19 cellular contexts compared by ENCODE assay signal in genomic region chr1:239675735-239676134, GRCh38.
"Had no signal": no experiment of that assay in that cellular context is flagged by ENCODE, and none has a peak within 500 bp of the region (broad histone marks: within the 10 kb centered on the region; RNA-seq: fewer than 3 reads in every experiment).

No MANE protein-coding gene starts in this region.

- H3K4me1 ChIP-seq: colonic mucosa, foreskin keratinocyte, heart left ventricle, left lung, lower lobe of right lung had no signal

- H3K79me2 ChIP-seq: hepatocyte had no signal

- H2AFZ ChIP-seq: hepatocyte had no signal

- H3K36me3 ChIP-seq: colonic mucosa, esophagus muscularis mucosa, heart left ventricle, left lung, lower lobe of right lung had no signal

- H3K9me3 Mint-ChIP-seq: dendritic cell treated with granulocyte-macrophage colony-stimulating factor and Interleukin-4, amounts not matched to agents 40 ng/mL and 50 ng/mL, for 4 days had no signal

- H3K27ac ChIP-seq: colonic mucosa, esophagus muscularis mucosa, foreskin keratinocyte, gastroesophageal sphincter, heart left ventricle, hepatocyte, left lung, lower lobe of right lung had no signal

- H3K4me3 Mint-ChIP-seq: dendritic cell treated with granulocyte-macrophage colony-stimulating factor and Interleukin-4, amounts not matched to agents 40 ng/mL and 50 ng/mL, for 4 days; immature natural killer cell had no signal

- H3K4me3 ChIP-seq: colonic mucosa, esophagus muscularis mucosa, gastroesophageal sphincter, heart left ventricle, hepatocyte, left lung, lower lobe of right lung had no signal

- ATAC-seq: foreskin keratinocyte, heart left ventricle, left lung, left ventricle myocardium superior had no signal

- H3K4me1 Mint-ChIP-seq: immature natural killer cell had no signal

- H3K4me2 ChIP-seq: hepatocyte had no signal

- H3K27me3 ChIP-seq: colonic mucosa, esophagus muscularis mucosa, foreskin keratinocyte, gastroesophageal sphincter, heart left ventricle, hepatocyte, left lung had no signal

- DNase-seq: colonic mucosa; cortex of kidney; effector memory CD4-positive, alpha-beta T cell; foreskin keratinocyte; heart left ventricle; hypothalamus; immature natural killer cell; islet precursor cell; kidney; kidney glomerular epithelial cell; left lung; left ventricle myocardium superior; lower lobe of right lung; mesenchymal stem cell; midbrain had no signal

- H3K27ac Mint-ChIP-seq: dendritic cell treated with granulocyte-macrophage colony-stimulating factor and Interleukin-4, amounts not matched to agents 40 ng/mL and 50 ng/mL, for 4 days; immature natural killer cell had no signal

- H3K27me3 Mint-ChIP-seq: dendritic cell treated with granulocyte-macrophage colony-stimulating factor and Interleukin-4, amounts not matched to agents 40 ng/mL and 50 ng/mL, for 4 days had no signal

- H3K9me3 ChIP-seq: colonic mucosa, esophagus muscularis mucosa, gastroesophageal sphincter, heart left ventricle, left lung, lower lobe of right lung had no signal
